1 cellular context compared by ENCODE assay signal in genomic region chr2:95121495-95122196, GRCh38.
TF ChIP-seq lines count a peak whose summit lies in the region.

TSS of gene MRPS5 (minus strand) at chr2:95121808. CDS start at chr2:95121791, 17 bp downstream.

TF ChIP-seq in K562, 482 proteins besides CTCF, POLR2A, EP300 and RAD21 (continued from another document and continues in another):
- TF ChIP-seq ZNF324 (CRISPR knock-in tag; IDR thresholded peaks at IDR 0.05) = no peak
- TF ChIP-seq ZEB2 (IDR thresholded peaks at IDR 0.05) = no peak
- TF ChIP-seq MNT (conservative IDR thresholded peaks at IDR 0.05) = peak; percentile 35 to 79; a peak in 3 of 4 replicates
- TF ChIP-seq SETDB1 (IDR thresholded peaks at IDR 0.05; ENCODE audit: low read length) = no peak
- TF ChIP-seq TBP (optimal IDR thresholded peaks at IDR 0.05; ENCODE audit: low read depth, low read length) = peak; percentile 77
- no peak for TF ChIP-seq ATF1 (CRISPR knock-in tag; IDR thresholded peaks at IDR 0.05)
- peak; percentile 45 for TF ChIP-seq ATF1 (tag; IDR thresholded peaks at IDR 0.05)
- TF ChIP-seq HDAC1 (IDR thresholded peaks at IDR 0.05) = peak in 1 of 2 experiments; percentile 67; a peak in 2 of 4 replicates
- no peak for TF ChIP-seq SRF (CRISPR knock-in tag; IDR thresholded peaks at IDR 0.05)
- peak; percentile 77 for TF ChIP-seq TAF1 (IDR thresholded peaks at IDR 0.05; ENCODE audit: control insufficient read depth, extremely low read depth, insufficient read depth, low read length, severe bottlenecking)
- no peak for TF ChIP-seq FOXM1 (IDR thresholded peaks at IDR 0.05; ENCODE audit: low read depth)
- TF ChIP-seq FOXM1 (CRISPR knock-in tag; IDR thresholded peaks at IDR 0.05; ENCODE audit: low read depth) = no peak
- no peak for TF ChIP-seq ZNF431 (CRISPR knock-in tag; IDR thresholded peaks at IDR 0.05)
- no peak for TF ChIP-seq ZNF75A (CRISPR knock-in tag; IDR thresholded peaks at IDR 0.05)
- TF ChIP-seq FOXP4 (CRISPR knock-in tag; IDR thresholded peaks at IDR 0.05; ENCODE audit: borderline replicate concordance) = peak; percentile 50; the same call in 1 of the 2 replicates
- TF ChIP-seq, protein P1, sequence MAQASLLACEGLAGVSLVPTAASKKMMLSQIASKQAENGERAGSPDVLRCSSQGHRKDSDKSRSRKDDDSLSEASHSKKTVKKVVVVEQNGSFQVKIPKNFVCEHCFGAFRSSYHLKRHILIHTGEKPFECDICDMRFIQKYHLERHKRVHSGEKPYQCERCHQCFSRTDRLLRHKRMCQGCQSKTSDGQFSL (CRISPR knock-in tag; IDR thresholded peaks at IDR 0.05) = no peak
- TF ChIP-seq, protein P1 (tag; IDR thresholded peaks at IDR 0.05) = no peak
- TF ChIP-seq EP400 (IDR thresholded peaks at IDR 0.05) = peak; percentile 88
- TF ChIP-seq, protein P2, sequence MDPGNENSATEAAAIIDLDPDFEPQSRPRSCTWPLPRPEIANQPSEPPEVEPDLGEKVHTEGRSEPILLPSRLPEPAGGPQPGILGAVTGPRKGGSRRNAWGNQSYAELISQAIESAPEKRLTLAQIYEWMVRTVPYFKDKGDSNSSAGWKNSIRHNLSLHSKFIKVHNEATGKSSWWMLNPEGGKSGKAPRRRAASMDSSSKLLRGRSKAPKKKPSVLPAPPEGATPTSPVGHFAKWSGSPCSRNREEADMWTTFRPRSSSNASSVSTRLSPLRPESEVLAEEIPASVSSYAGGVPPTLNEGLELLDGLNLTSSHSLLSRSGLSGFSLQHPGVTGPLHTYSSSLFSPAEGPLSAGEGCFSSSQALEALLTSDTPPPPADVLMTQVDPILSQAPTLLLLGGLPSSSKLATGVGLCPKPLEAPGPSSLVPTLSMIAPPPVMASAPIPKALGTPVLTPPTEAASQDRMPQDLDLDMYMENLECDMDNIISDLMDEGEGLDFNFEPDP (CRISPR knock-in tag; IDR thresholded peaks at IDR 0.05) = no peak
- no peak for TF ChIP-seq USF1 (CRISPR knock-in tag; IDR thresholded peaks at IDR 0.05)
- no peak for TF ChIP-seq ZBTB26 (CRISPR knock-in tag; IDR thresholded peaks at IDR 0.05)
- 0 out of 2 replicates have a peak, but pooled peaks have one; percentile 5 for TF ChIP-seq TEAD4 (IDR thresholded peaks at IDR 0.05; ENCODE audit: low read length)
- no peak for TF ChIP-seq TEAD4 (CRISPR knock-in tag; IDR thresholded peaks at IDR 0.05; ENCODE audit: borderline replicate concordance)
- no peak for TF ChIP-seq HEY1 (CRISPR knock-in tag; IDR thresholded peaks at IDR 0.05; ENCODE audit: borderline replicate concordance)
- TF ChIP-seq MAX (CRISPR knock-in tag; IDR thresholded peaks at IDR 0.05) = peak; percentile 70
- TF ChIP-seq ZMIZ1 (IDR thresholded peaks at IDR 0.05; ENCODE audit: low read depth in 2 of 2, low read length in 2 of 2) = 0 out of 4 replicates have a peak, but pooled peaks of 1 of the 2 experiments have one; percentile 17
- TF ChIP-seq PCBP2 (IDR thresholded peaks at IDR 0.05; ENCODE audit: low read depth, low read length, poor library complexity, severe bottlenecking) = no peak
- no peak for TF ChIP-seq ZNF780A (CRISPR knock-in tag; IDR thresholded peaks at IDR 0.05)
- peak; percentile 53 to 65 for TF ChIP-seq NRF1 (conservative IDR thresholded peaks at IDR 0.05 in 1 of 2, IDR thresholded peaks at IDR 0.05 in 1 of 2)
- TF ChIP-seq, protein P3, sequence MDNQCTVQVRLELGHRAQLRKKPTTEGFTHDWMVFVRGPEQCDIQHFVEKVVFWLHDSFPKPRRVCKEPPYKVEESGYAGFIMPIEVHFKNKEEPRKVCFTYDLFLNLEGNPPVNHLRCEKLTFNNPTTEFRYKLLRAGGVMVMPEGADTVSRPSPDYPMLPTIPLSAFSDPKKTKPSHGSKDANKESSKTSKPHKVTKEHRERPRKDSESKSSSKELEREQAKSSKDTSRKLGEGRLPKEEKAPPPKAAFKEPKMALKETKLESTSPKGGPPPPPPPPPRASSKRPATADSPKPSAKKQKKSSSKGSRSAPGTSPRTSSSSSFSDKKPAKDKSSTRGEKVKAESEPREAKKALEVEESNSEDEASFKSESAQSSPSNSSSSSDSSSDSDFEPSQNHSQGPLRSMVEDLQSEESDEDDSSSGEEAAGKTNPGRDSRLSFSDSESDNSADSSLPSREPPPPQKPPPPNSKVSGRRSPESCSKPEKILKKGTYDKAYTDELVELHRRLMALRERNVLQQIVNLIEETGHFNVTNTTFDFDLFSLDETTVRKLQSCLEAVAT (IDR thresholded peaks at IDR 0.05) = no peak
- TF ChIP-seq MECOM (CRISPR knock-in tag; IDR thresholded peaks at IDR 0.05) = no peak
- TF ChIP-seq SREBF2 (CRISPR knock-in tag; IDR thresholded peaks at IDR 0.05) = no peak
- TF ChIP-seq, protein P4, sequence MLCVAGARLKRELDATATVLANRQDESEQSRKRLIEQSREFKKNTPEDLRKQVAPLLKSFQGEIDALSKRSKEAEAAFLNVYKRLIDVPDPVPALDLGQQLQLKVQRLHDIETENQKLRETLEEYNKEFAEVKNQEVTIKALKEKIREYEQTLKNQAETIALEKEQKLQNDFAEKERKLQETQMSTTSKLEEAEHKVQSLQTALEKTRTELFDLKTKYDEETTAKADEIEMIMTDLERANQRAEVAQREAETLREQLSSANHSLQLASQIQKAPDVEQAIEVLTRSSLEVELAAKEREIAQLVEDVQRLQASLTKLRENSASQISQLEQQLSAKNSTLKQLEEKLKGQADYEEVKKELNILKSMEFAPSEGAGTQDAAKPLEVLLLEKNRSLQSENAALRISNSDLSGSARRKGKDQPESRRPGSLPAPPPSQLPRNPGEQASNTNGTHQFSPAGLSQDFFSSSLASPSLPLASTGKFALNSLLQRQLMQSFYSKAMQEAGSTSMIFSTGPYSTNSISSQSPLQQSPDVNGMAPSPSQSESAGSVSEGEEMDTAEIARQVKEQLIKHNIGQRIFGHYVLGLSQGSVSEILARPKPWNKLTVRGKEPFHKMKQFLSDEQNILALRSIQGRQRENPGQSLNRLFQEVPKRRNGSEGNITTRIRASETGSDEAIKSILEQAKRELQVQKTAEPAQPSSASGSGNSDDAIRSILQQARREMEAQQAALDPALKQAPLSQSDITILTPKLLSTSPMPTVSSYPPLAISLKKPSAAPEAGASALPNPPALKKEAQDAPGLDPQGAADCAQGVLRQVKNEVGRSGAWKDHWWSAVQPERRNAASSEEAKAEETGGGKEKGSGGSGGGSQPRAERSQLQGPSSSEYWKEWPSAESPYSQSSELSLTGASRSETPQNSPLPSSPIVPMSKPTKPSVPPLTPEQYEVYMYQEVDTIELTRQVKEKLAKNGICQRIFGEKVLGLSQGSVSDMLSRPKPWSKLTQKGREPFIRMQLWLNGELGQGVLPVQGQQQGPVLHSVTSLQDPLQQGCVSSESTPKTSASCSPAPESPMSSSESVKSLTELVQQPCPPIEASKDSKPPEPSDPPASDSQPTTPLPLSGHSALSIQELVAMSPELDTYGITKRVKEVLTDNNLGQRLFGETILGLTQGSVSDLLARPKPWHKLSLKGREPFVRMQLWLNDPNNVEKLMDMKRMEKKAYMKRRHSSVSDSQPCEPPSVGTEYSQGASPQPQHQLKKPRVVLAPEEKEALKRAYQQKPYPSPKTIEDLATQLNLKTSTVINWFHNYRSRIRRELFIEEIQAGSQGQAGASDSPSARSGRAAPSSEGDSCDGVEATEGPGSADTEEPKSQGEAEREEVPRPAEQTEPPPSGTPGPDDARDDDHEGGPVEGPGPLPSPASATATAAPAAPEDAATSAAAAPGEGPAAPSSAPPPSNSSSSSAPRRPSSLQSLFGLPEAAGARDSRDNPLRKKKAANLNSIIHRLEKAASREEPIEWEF (CRISPR knock-in tag; IDR thresholded peaks at IDR 0.05) = no peak
- TF ChIP-seq CHCHD3 (CRISPR knock-in tag; IDR thresholded peaks at IDR 0.05) = no peak
- no peak for TF ChIP-seq EZH2 (IDR thresholded peaks at IDR 0.05; ENCODE audit: borderline replicate concordance, low read depth, low read length)
- no peak for TF ChIP-seq CGGBP1 (CRISPR knock-in tag; IDR thresholded peaks at IDR 0.05)
- no peak for TF ChIP-seq PRPF4 (IDR thresholded peaks at IDR 0.05; ENCODE audit: insufficient read depth, low read depth, low read length, poor library complexity, severe bottlenecking)
- TF ChIP-seq SIRT6 (IDR thresholded peaks at IDR 0.05; ENCODE audit: low read depth, low read length) = no peak
- no peak for TF ChIP-seq ARHGAP35 (IDR thresholded peaks at IDR 0.05; ENCODE audit: partially characterized antibody)
- TF ChIP-seq, protein P5, sequence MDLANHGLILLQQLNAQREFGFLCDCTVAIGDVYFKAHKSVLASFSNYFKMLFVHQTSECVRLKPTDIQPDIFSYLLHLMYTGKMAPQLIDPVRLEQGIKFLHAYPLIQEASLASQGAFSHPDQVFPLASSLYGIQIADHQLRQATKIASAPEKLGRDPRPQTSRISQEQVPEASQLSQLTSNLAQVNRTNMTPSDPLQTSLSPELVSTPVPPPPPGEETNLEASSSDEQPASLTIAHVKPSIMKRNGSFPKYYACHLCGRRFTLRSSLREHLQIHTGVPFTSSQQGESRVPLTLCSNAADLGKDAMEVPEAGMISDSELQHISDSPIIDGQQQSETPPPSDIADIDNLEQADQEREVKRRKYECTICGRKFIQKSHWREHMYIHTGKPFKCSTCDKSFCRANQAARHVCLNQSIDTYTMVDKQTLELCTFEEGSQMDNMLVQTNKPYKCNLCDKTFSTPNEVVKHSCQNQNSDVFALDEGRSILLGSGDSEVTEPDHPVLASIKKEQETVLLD (IDR thresholded peaks at IDR 0.05) = no peak
